Comparison of ENCODE assay signal across 8 cellular contexts in the genomic region with DNA sequence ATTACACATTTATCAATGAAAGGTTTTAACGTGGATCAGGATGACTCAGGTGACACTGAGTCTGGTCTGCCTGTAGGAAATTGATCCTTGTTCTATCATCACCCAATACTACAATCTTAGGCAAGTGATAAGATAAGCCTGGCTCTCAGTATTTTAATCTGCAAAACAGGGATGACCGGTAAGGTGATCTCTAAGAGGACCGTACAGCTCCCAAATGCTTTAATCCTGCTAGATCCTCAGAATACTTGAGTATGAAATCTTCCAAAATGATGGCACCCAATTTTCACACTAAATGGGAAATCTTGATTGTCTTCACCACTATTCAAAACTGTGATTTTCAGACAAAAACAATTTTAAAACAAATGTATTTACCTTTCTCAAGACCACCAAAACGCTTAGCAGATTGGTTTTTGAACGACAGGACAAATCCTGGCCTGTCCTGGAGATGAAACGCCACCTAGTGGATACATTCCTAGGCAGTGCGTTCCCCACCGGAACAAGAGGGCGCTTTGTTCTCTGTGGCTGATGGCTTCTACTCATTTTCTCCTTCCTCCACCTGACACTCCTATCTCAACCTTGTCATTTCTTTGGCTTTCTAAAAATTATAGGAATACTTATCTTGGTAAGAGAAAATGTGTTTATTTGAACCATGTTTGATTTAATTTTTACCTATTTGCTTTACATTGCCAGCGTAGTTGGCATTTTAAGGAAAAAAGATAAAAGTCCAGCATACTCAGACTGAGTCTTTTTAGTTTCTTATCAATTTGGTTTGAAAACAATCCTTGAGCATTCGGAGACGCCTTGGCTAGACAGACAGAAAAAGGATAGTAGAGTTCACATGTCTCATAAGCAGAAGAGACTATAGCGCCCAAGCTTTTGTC. TPM values are rescaled to one million over a fixed set of nuclear protein-coding genes. Genes with fewer than 3 reads are reported as not detected.
DNase-seq lines count a peak whose midpoint lies in the region; ATAC-seq and TF ChIP-seq lines count a peak whose summit lies in the region.

No MANE protein-coding gene starts in this region.

- H3K4me1 Mint-ChIP-seq in activated naive CD8-positive, alpha-beta T cell treated with anti-CD3 and anti-CD28 coated beads, Interleukin-2, amount 10 ng/mL, durations not matched to agents 7 days and 5 days = no peaks in the 10 kb centered on the region

- POLR2A ChIA-PET in activated naive CD8-positive, alpha-beta T cell treated with anti-CD3 and anti-CD28 coated beads, Interleukin-2, amount 10 ng/mL, durations not matched to agents 7 days and 5 days (lab: Charles Lee) = no interaction called here

- TF ChIP-seq EP300 in Ishikawa (IDR thresholded peaks at IDR 0.05; ENCODE audit: borderline replicate concordance) = no peak

- no peak overlapping the region for H3K27ac Mint-ChIP-seq in activated naive CD8-positive, alpha-beta T cell treated with anti-CD3 and anti-CD28 coated beads, Interleukin-2, amount 10 ng/mL, durations not matched to agents 7 days and 5 days

- WGBS in heart right ventricle, 2 donors = 44% methylated on average over 13 of the region's 13 CpGs

- H3K9me3 ChIP-seq in heart right ventricle = no peaks in the 10 kb centered on the region

- intact Hi-C loops in heart right ventricle (cut with DNase I) = loop anchor here in 4 of 10 donors (5.0 to 10.0 kb wide), 7 partner anchors 42 to 1116 kb away; a partner anchor contains a TSS

- H3K4me3 Mint-ChIP-seq in activated naive CD8-positive, alpha-beta T cell treated with anti-CD3 and anti-CD28 coated beads, Interleukin-2, amount 10 ng/mL, durations not matched to agents 7 days and 5 days = no peak overlapping the region

- H3K27ac ChIP-seq in heart right ventricle = no peak overlapping the region

- no peaks in the 10 kb centered on the region for H3K9me3 Mint-ChIP-seq in activated naive CD8-positive, alpha-beta T cell treated with anti-CD3 and anti-CD28 coated beads, Interleukin-2, amount 10 ng/mL, durations not matched to agents 7 days and 5 days

- peaks cover 9% of the 10 kb centered on the region for H3K27me3 Mint-ChIP-seq in activated naive CD8-positive, alpha-beta T cell treated with anti-CD3 and anti-CD28 coated beads, Interleukin-2, amount 10 ng/mL, durations not matched to agents 7 days and 5 days

- H3K27me3 ChIP-seq in heart right ventricle = no peaks in the 10 kb centered on the region

- H3K36me3 ChIP-seq in heart right ventricle = no peaks in the 10 kb centered on the region

- DNase-seq in Daoy (ENCODE audit: low read depth) (peak; percentile 74), heart right ventricle (peak in 1 of 2 donors; percentile 60), pulmonary artery endothelial cell (ENCODE audit: low read depth, low spot score) (peak; percentile 13), GOT3 (lab: John Stamatoyannopoulos, UW) (no peak)
- DNase-seq in activated naive CD8-positive, alpha-beta T cell treated with anti-CD3 and anti-CD28 coated beads, Interleukin-2, amount 10 ng/mL, durations not matched to agents 7 days and 5 days = peak; percentile 37

- H3K36me3 Mint-ChIP-seq in activated naive CD8-positive, alpha-beta T cell treated with anti-CD3 and anti-CD28 coated beads, Interleukin-2, amount 10 ng/mL, durations not matched to agents 7 days and 5 days = no peaks in the 10 kb centered on the region

- no peak overlapping the region for H3K4me3 ChIP-seq in heart right ventricle

- ATAC-seq in GM21526 (IDR thresholded peaks at IDR 0.05; ENCODE audit: low FRiP score, unreplicated experiment) (peak; percentile 85), SK-N-SH treated with all-trans-retinoic acid at 6 μM for 48 hours (peak; percentile 89), heart right ventricle (peak in 7 of 8 donors; percentile 52 to 88 (median 82))
- ATAC-seq in activated naive CD8-positive, alpha-beta T cell treated with anti-CD3 and anti-CD28 coated beads, Interleukin-2, amount 10 ng/mL, durations not matched to agents 7 days and 5 days (ENCODE audit: low read depth) = peak; percentile 77

- TF ChIP-seq CTCF in heart right ventricle (IDR thresholded peaks at IDR 0.05) = peak; percentile 57 to 93 (median 86)

- peaks cover 0 to 8% (median 0%) of the 10 kb centered on the region in 9 donors for H3K4me1 ChIP-seq in heart right ventricle

- peak; percentile 82 for TF ChIP-seq RAD21 in Ishikawa (IDR thresholded peaks at IDR 0.05; ENCODE audit: low read depth)

TF ChIP-seq in Ishikawa, 13 proteins besides CTCF, POLR2A, EP300 and RAD21:
- no peak for TF ChIP-seq FOXM1 (IDR thresholded peaks at IDR 0.05; ENCODE audit: borderline replicate concordance, low read depth)
- no peak for TF ChIP-seq CEBPB (IDR thresholded peaks at IDR 0.05)
- TF ChIP-seq TAF1 (IDR thresholded peaks at IDR 0.05; ENCODE audit: low read depth) = no peak
- TF ChIP-seq TEAD4 (IDR thresholded peaks at IDR 0.05) = peak; percentile 79
TF ChIP-seq in Ishikawa: peak in this region for 1.

TF ChIP-seq in SK-N-SH treated with all-trans-retinoic acid at 6 μM for 48 hours, 23 proteins besides CTCF, POLR2A, EP300 and RAD21:
- TF ChIP-seq BACH2 (CRISPR knock-in tag; IDR thresholded peaks at IDR 0.05; ENCODE audit: borderline replicate concordance) (no peak), ZFP30 (CRISPR knock-in tag; IDR thresholded peaks at IDR 0.05) (no peak), ZNF8 (CRISPR knock-in tag; IDR thresholded peaks at IDR 0.05) (no peak), ISL1 (CRISPR knock-in tag; IDR thresholded peaks at IDR 0.05) (no peak), ARNTL (CRISPR knock-in tag; IDR thresholded peaks at IDR 0.05; ENCODE audit: borderline replicate concordance, low read depth) (no peak)
- TF ChIP-seq, protein P1, sequence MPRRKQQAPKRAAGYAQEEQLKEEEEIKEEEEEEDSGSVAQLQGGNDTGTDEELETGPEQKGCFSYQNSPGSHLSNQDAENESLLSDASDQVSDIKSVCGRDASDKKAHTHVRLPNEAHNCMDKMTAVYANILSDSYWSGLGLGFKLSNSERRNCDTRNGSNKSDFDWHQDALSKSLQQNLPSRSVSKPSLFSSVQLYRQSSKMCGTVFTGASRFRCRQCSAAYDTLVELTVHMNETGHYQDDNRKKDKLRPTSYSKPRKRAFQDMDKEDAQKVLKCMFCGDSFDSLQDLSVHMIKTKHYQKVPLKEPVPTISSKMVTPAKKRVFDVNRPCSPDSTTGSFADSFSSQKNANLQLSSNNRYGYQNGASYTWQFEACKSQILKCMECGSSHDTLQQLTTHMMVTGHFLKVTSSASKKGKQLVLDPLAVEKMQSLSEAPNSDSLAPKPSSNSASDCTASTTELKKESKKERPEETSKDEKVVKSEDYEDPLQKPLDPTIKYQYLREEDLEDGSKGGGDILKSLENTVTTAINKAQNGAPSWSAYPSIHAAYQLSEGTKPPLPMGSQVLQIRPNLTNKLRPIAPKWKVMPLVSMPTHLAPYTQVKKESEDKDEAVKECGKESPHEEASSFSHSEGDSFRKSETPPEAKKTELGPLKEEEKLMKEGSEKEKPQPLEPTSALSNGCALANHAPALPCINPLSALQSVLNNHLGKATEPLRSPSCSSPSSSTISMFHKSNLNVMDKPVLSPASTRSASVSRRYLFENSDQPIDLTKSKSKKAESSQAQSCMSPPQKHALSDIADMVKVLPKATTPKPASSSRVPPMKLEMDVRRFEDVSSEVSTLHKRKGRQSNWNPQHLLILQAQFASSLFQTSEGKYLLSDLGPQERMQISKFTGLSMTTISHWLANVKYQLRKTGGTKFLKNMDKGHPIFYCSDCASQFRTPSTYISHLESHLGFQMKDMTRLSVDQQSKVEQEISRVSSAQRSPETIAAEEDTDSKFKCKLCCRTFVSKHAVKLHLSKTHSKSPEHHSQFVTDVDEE (CRISPR knock-in tag; IDR thresholded peaks at IDR 0.05) = no peak
- TF ChIP-seq, protein P2, sequence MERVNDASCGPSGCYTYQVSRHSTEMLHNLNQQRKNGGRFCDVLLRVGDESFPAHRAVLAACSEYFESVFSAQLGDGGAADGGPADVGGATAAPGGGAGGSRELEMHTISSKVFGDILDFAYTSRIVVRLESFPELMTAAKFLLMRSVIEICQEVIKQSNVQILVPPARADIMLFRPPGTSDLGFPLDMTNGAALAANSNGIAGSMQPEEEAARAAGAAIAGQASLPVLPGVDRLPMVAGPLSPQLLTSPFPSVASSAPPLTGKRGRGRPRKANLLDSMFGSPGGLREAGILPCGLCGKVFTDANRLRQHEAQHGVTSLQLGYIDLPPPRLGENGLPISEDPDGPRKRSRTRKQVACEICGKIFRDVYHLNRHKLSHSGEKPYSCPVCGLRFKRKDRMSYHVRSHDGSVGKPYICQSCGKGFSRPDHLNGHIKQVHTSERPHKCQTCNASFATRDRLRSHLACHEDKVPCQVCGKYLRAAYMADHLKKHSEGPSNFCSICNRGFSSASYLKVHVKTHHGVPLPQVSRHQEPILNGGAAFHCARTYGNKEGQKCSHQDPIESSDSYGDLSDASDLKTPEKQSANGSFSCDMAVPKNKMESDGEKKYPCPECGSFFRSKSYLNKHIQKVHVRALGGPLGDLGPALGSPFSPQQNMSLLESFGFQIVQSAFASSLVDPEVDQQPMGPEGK (CRISPR knock-in tag; IDR thresholded peaks at IDR 0.05; ENCODE audit: borderline replicate concordance) = no peak

RNA-seq across cellular contexts. Expression of a gene that starts 41.2 kb away (rescaled TPM):
- total RNA-seq in Daoy (2014; rRNA removed; shearing (Covaris generic)) = 24.5 and 30.7 TPM in 2 replicates
- total RNA-seq in activated naive CD8-positive, alpha-beta T cell treated with anti-CD3 and anti-CD28 coated beads, Interleukin-2, amount 10 ng/mL, durations not matched to agents 7 days and 5 days = under 1 TPM; 0.09 to 0.44 TPM
- total RNA-seq in heart right ventricle (10 to 100 TPM; 10.6 to 93.7 (median 26.3) TPM), pulmonary artery endothelial cell (1.4 and 2.0 TPM in 2 replicates)
- polyA plus RNA-seq in heart right ventricle = 10 to 100 TPM; 14.9 to 28.3 TPM
